Comparison of ENCODE assay signal across 14 cellular contexts in genomic region chr4:99845708-99846469, GRCh38. TPM values are rescaled to one million over a fixed set of nuclear protein-coding genes. Genes with fewer than 3 reads are reported as not detected.
A peak's percentile ranks its signal among the peaks of the same experiment; 100 is the strongest.
DNase-seq lines count a peak whose midpoint lies in the region; ATAC-seq and TF ChIP-seq lines count a peak whose summit lies in the region.
"Had no signal": no experiment of that assay in that cellular context is flagged by ENCODE, and none has a peak within 500 bp of the region (broad histone marks: within the 10 kb centered on the region; RNA-seq: fewer than 3 reads in every experiment).

No MANE protein-coding gene starts in this region.

- CTCF ChIA-PET in activated CD8-positive, alpha-beta T cell treated with anti-CD3 and anti-CD28 coated beads for 36 hours (lab: Charles Lee), result interaction anchor here (0.7 to 1.4 kb wide), 6 partner anchors 10 to 254 kb away, joined by 3 to 10 read pairs (median 4); no protein-coding TSS in a partner anchor

- peaks cover 2 to 28% of the 10 kb centered on the region in 2 donors for H3K4me1 Mint-ChIP-seq in natural killer cell treated with Interleukin-12 subunit alpha and Interleukin-12 subunit beta and Interleukin-15 and Interleukin-18, amount 100 ng/mL, for 72 hours (ENCODE audit: low read depth in 2 of 2)
- no peaks in the 10 kb centered on the region for H3K4me1 Mint-ChIP-seq in natural killer cell
- H3K4me1 Mint-ChIP-seq in activated CD8-positive, alpha-beta T cell treated with anti-CD3 and anti-CD28 coated beads for 36 hours (ENCODE audit: low read depth), result peaks cover 55% of the 10 kb centered on the region
- H3K4me1 Mint-ChIP-seq in stimulated activated naive CD8-positive, alpha-beta T cell treated with anti-CD3 and anti-CD28 coated beads, Interleukin-15, amount 100 ng/mL, for 72 hours, result peaks cover 73% of the 10 kb centered on the region

- DNase-seq in natural killer cell treated with Interleukin-12 subunit alpha and Interleukin-12 subunit beta and Interleukin-15 and Interleukin-18, amount 100 ng/mL, for 72 hours (ENCODE audit: low spot score), result no peak
- DNase-seq in natural killer cell, result no peak
- peak; percentile 13 for DNase-seq in activated CD8-positive, alpha-beta T cell treated with anti-CD3 and anti-CD28 coated beads for 36 hours
- peak in 1 of 2 donors; percentile 30 for DNase-seq in stimulated activated naive CD8-positive, alpha-beta T cell treated with anti-CD3 and anti-CD28 coated beads, Interleukin-15, amount 100 ng/mL, for 72 hours
- DNase-seq in NCI-H526 (lab: John Stamatoyannopoulos, UW), result no peak
- DNase-seq in cardiac septum (ENCODE audit: low spot score), result no peak
- DNase-seq in left lobe of liver (ENCODE audit: low spot score), result no peak
- DNase-seq: BE2C, GF-D8, NCI-H524, retina, upper lobe of left lung had no signal

- no peak for ATAC-seq in natural killer cell treated with Interleukin-12 subunit alpha and Interleukin-12 subunit beta and Interleukin-15 and Interleukin-18, amount 100 ng/mL, for 72 hours
- no peak for ATAC-seq in natural killer cell
- ATAC-seq in HG03354 (IDR thresholded peaks at IDR 0.05; ENCODE audit: poor library complexity, severe bottlenecking, unreplicated experiment), result peak; percentile 39
- peak; percentile 12 for ATAC-seq in activated CD8-positive, alpha-beta T cell treated with anti-CD3 and anti-CD28 coated beads for 36 hours
- ATAC-seq in stimulated activated naive CD8-positive, alpha-beta T cell treated with anti-CD3 and anti-CD28 coated beads, Interleukin-15, amount 100 ng/mL, for 72 hours, result peak; percentile 55
- ATAC-seq in left lobe of liver, result no peak
- ATAC-seq: esophagus mucosa had no signal

- POLR2A ChIA-PET in activated CD8-positive, alpha-beta T cell treated with anti-CD3 and anti-CD28 coated beads for 36 hours (lab: Charles Lee), result interaction anchor here (0.9 to 1.7 kb wide), 5 partner anchors 10 to 105 kb away, joined by 3 to 5 read pairs (median 3); partner anchors contain the start of gene DAPP1

- H3K36me3 Mint-ChIP-seq in natural killer cell treated with Interleukin-12 subunit alpha and Interleukin-12 subunit beta and Interleukin-15 and Interleukin-18, amount 100 ng/mL, for 72 hours, result no peaks in the 10 kb centered on the region
- no peaks in the 10 kb centered on the region for H3K36me3 Mint-ChIP-seq in natural killer cell
- H3K36me3 Mint-ChIP-seq in activated CD8-positive, alpha-beta T cell treated with anti-CD3 and anti-CD28 coated beads for 36 hours (ENCODE audit: low read depth), result peaks cover 15% of the 10 kb centered on the region

- peak overlapping the region; percentile 24 to 71 for H3K27ac Mint-ChIP-seq in natural killer cell treated with Interleukin-12 subunit alpha and Interleukin-12 subunit beta and Interleukin-15 and Interleukin-18, amount 100 ng/mL, for 72 hours
- no peak overlapping the region for H3K27ac Mint-ChIP-seq in natural killer cell
- peak overlapping the region; percentile 90 for H3K27ac Mint-ChIP-seq in activated CD8-positive, alpha-beta T cell treated with anti-CD3 and anti-CD28 coated beads for 36 hours
- H3K27ac Mint-ChIP-seq in stimulated activated naive CD8-positive, alpha-beta T cell treated with anti-CD3 and anti-CD28 coated beads, Interleukin-15, amount 100 ng/mL, for 72 hours, result peak overlapping the region; percentile 71 to 97

- intact Hi-C loops in natural killer cell (cut with micrococcal nuclease) (no loop called here), cardiac septum (cut with DNase I) (no loop called here)
- intact Hi-C loops in activated CD8-positive, alpha-beta T cell treated with anti-CD3 and anti-CD28 coated beads for 36 hours (cut with micrococcal nuclease), result no loop called here

- no peaks in the 10 kb centered on the region for H3K27me3 Mint-ChIP-seq in natural killer cell treated with Interleukin-12 subunit alpha and Interleukin-12 subunit beta and Interleukin-15 and Interleukin-18, amount 100 ng/mL, for 72 hours
- H3K27me3 Mint-ChIP-seq in natural killer cell (ENCODE audit: low read depth in 2 of 2), result no peaks in the 10 kb centered on the region
- H3K27me3 Mint-ChIP-seq in activated CD8-positive, alpha-beta T cell treated with anti-CD3 and anti-CD28 coated beads for 36 hours, result no peaks in the 10 kb centered on the region
- no peaks in the 10 kb centered on the region for H3K27me3 Mint-ChIP-seq in stimulated activated naive CD8-positive, alpha-beta T cell treated with anti-CD3 and anti-CD28 coated beads, Interleukin-15, amount 100 ng/mL, for 72 hours

- no peaks in the 10 kb centered on the region for H3K9me3 Mint-ChIP-seq in natural killer cell treated with Interleukin-12 subunit alpha and Interleukin-12 subunit beta and Interleukin-15 and Interleukin-18, amount 100 ng/mL, for 72 hours
- no peaks in the 10 kb centered on the region for H3K9me3 Mint-ChIP-seq in natural killer cell
- no peaks in the 10 kb centered on the region for H3K9me3 Mint-ChIP-seq in activated CD8-positive, alpha-beta T cell treated with anti-CD3 and anti-CD28 coated beads for 36 hours
- no peaks in the 10 kb centered on the region for H3K9me3 Mint-ChIP-seq in stimulated activated naive CD8-positive, alpha-beta T cell treated with anti-CD3 and anti-CD28 coated beads, Interleukin-15, amount 100 ng/mL, for 72 hours

- no peak for TF ChIP-seq CTCF in natural killer cell (IDR thresholded peaks at IDR 0.05)
- no peak for TF ChIP-seq CTCF in activated CD8-positive, alpha-beta T cell treated with anti-CD3 and anti-CD28 coated beads for 36 hours (IDR thresholded peaks at IDR 0.05)

- no peak overlapping the region for H3K4me3 Mint-ChIP-seq in natural killer cell treated with Interleukin-12 subunit alpha and Interleukin-12 subunit beta and Interleukin-15 and Interleukin-18, amount 100 ng/mL, for 72 hours
- H3K4me3 Mint-ChIP-seq in natural killer cell, result no peak overlapping the region
- no peak overlapping the region for H3K4me3 Mint-ChIP-seq in activated CD8-positive, alpha-beta T cell treated with anti-CD3 and anti-CD28 coated beads for 36 hours
- peak overlapping the region; percentile 50 to 57 for H3K4me3 Mint-ChIP-seq in stimulated activated naive CD8-positive, alpha-beta T cell treated with anti-CD3 and anti-CD28 coated beads, Interleukin-15, amount 100 ng/mL, for 72 hours

RNA-seq across cellular contexts. Expression of gene DAPP1, which starts 29.3 kb away (rescaled TPM):
- 10 to 100 TPM; 15.9 to 23.4 TPM for total RNA-seq in natural killer cell treated with Interleukin-12 subunit alpha and Interleukin-12 subunit beta and Interleukin-15 and Interleukin-18, amount 100 ng/mL, for 72 hours
- 1 to 10 TPM; 5.9 to 7.3 (median 6.8) TPM for total RNA-seq in natural killer cell
- 10 to 100 TPM; 11.7 to 12.3 TPM for total RNA-seq in activated CD8-positive, alpha-beta T cell treated with anti-CD3 and anti-CD28 coated beads for 36 hours
- total RNA-seq in cardiac septum, result 0.43 TPM
- total RNA-seq in left lobe of liver, result 0.78 TPM

RNA-seq across cellular contexts. Expression of gene LAMTOR3, which starts 48.3 kb away (rescaled TPM):
- 10 to 100 TPM; 13.9 to 32.3 TPM for total RNA-seq in natural killer cell treated with Interleukin-12 subunit alpha and Interleukin-12 subunit beta and Interleukin-15 and Interleukin-18, amount 100 ng/mL, for 72 hours
- total RNA-seq in natural killer cell, result 10 to 100 TPM; 18.1 to 29.9 (median 25.9) TPM
- 10 to 100 TPM; 23.2 to 23.5 TPM for total RNA-seq in activated CD8-positive, alpha-beta T cell treated with anti-CD3 and anti-CD28 coated beads for 36 hours
- total RNA-seq in cardiac septum, result 26.4 TPM
- 12.3 TPM for total RNA-seq in left lobe of liver

Comparison
In these comparisons a context has a peak if more than half of its experiments do, and no peak if none do; other contexts are left out.
1. H3K27ac Mint-ChIP-seq: peak in natural killer cell treated with Interleukin-12 subunit alpha and Interleukin-12 subunit beta and Interleukin-15 and Interleukin-18, amount 100 ng/mL, for 72 hours (2 of 2), activated CD8-positive, alpha-beta T cell treated with anti-CD3 and anti-CD28 coated beads for 36 hours (single experiment) and stimulated activated naive CD8-positive, alpha-beta T cell treated with anti-CD3 and anti-CD28 coated beads, Interleukin-15, amount 100 ng/mL, for 72 hours (2 of 2); none in natural killer cell (0 of 2).
2. ATAC-seq: peak in HG03354 (single experiment), activated CD8-positive, alpha-beta T cell treated with anti-CD3 and anti-CD28 coated beads for 36 hours (single experiment) and stimulated activated naive CD8-positive, alpha-beta T cell treated with anti-CD3 and anti-CD28 coated beads, Interleukin-15, amount 100 ng/mL, for 72 hours (single experiment); none in natural killer cell treated with Interleukin-12 subunit alpha and Interleukin-12 subunit beta and Interleukin-15 and Interleukin-18, amount 100 ng/mL, for 72 hours (0 of 2), natural killer cell (0 of 3) and left lobe of liver (single experiment).
3. H3K4me3 Mint-ChIP-seq: peak in stimulated activated naive CD8-positive, alpha-beta T cell treated with anti-CD3 and anti-CD28 coated beads, Interleukin-15, amount 100 ng/mL, for 72 hours (2 of 2); none in natural killer cell treated with Interleukin-12 subunit alpha and Interleukin-12 subunit beta and Interleukin-15 and Interleukin-18, amount 100 ng/mL, for 72 hours (single experiment), natural killer cell (single experiment) and activated CD8-positive, alpha-beta T cell treated with anti-CD3 and anti-CD28 coated beads for 36 hours (single experiment).